13 cellular contexts compared by ENCODE assay signal in genomic region chr17:77770331-77771105, GRCh38.
DNase-seq lines count a peak whose midpoint lies in the region; ATAC-seq and TF ChIP-seq lines count a peak whose summit lies in the region.
"Had no signal": no experiment of that assay in that cellular context is flagged by ENCODE, and none has a peak within 500 bp of the region (broad histone marks: within the 10 kb centered on the region; RNA-seq: fewer than 3 reads in every experiment).

No MANE protein-coding gene starts in this region.

- CTCF ChIA-PET in A673 (lab: Charles Lee): interaction anchor here (0.7 kb wide), 1 partner anchor 188 kb away, joined by 3 read pairs; no protein-coding TSS in a partner anchor

- TF ChIP-seq CTCF in A673 (conservative IDR thresholded peaks at IDR 0.05; ENCODE audit: low read depth, low read length): no peak
- no peak for TF ChIP-seq CTCF in right atrium auricular region (IDR thresholded peaks at IDR 0.05)
- no peak for TF ChIP-seq CTCF in testis (IDR thresholded peaks at IDR 0.05)

- TF ChIP-seq POLR2A in testis (IDR thresholded peaks at IDR 0.05): no peak

- no peak overlapping the region for H3K27ac ChIP-seq in A673 (ENCODE audit: low read depth, low read length, poor library complexity, severe bottlenecking)
- no peak overlapping the region for H3K27ac ChIP-seq in right atrium auricular region
- no peak overlapping the region for H3K27ac ChIP-seq in testis
- H3K27ac ChIP-seq: SK-N-MC had no signal

- BruUV-seq in A673 (replicated peaks; lab: Mats Ljungman, UMichigan): no TSS peak

- no peaks in the 10 kb centered on the region for H3K27me3 ChIP-seq in A673 (replicated peaks; ENCODE audit: insufficient read depth, low read depth, low read length, poor library complexity)
- peaks cover 13% of the 10 kb centered on the region for H3K27me3 ChIP-seq in adipocyte (replicated peaks; ENCODE audit: control insufficient read depth, insufficient read depth, low read length)
- H3K27me3 ChIP-seq in right atrium auricular region: no peaks in the 10 kb centered on the region
- no peaks in the 10 kb centered on the region for H3K27me3 ChIP-seq in testis

- POLR2A ChIA-PET in A673 (lab: Charles Lee; ENCODE audit: low non-redundant PET): interaction anchor here (0.6 kb wide), 1 partner anchor 118 kb away, joined by 4 read pairs; no protein-coding TSS in a partner anchor

- H3K9ac ChIP-seq in adipocyte (ENCODE audit: low read length): peak overlapping the region; percentile 21

- DNase-seq in A673 (ENCODE audit: low spot score) (peak; percentile 40), GOT3 (lab: John Stamatoyannopoulos, UW) (peak; percentile 16), adipocyte (ENCODE audit: low read depth) (peak; percentile 21), right atrium auricular region (ENCODE audit: low spot score) (peak; percentile 71), DMS153 treated with DMSO at 0.1 percent for 48 hours (lab: John Stamatoyannopoulos, UW; ENCODE audit: unreplicated experiment) (no peak), testis (no peak), 8988T (no peak)
- DNase-seq: NCI-H69 had no signal

- H3K9me3 ChIP-seq in A673 (ENCODE audit: low read depth, low read length, poor library complexity, severe bottlenecking) (no peaks in the 10 kb centered on the region), adipocyte (ENCODE audit: control insufficient read depth, low read length) (no peaks in the 10 kb centered on the region), right atrium auricular region (no peaks in the 10 kb centered on the region), testis (no peaks in the 10 kb centered on the region)

- H3K4me3 ChIP-seq in A673 (ENCODE audit: low read depth, low read length, poor library complexity, severe bottlenecking): no peak overlapping the region
- no peak overlapping the region for H3K4me3 ChIP-seq in adipocyte (ENCODE audit: low read length)
- H3K4me3 ChIP-seq in right atrium auricular region: no peak overlapping the region
- no peak overlapping the region for H3K4me3 ChIP-seq in testis
- H3K4me3 ChIP-seq: lung, SK-N-MC had no signal

- no peaks in the 10 kb centered on the region for H3K4me1 ChIP-seq in A673 (ENCODE audit: insufficient read depth, low read length, poor library complexity, severe bottlenecking)
- peaks cover 9% of the 10 kb centered on the region for H3K4me1 ChIP-seq in adipocyte (ENCODE audit: control insufficient read depth, insufficient read depth, low read length)
- peaks cover 0 to 12% of the 10 kb centered on the region in 2 donors for H3K4me1 ChIP-seq in right atrium auricular region
- H3K4me1 ChIP-seq in testis: no peaks in the 10 kb centered on the region

- 85 to 86% methylated on average over 14 to 17 of the region's 17 CpGs for WGBS in testis, 2 donors

- intact Hi-C loops in A673 (cut with micrococcal nuclease; ENCODE audit: unreplicated experiment) (no loop called here), testis (cut with DNase I; ENCODE audit: low total_unique reads) (no loop called here)

- ATAC-seq in HG02642 (IDR thresholded peaks at IDR 0.05; ENCODE audit: poor library complexity, unreplicated experiment): no peak
- ATAC-seq: activated T-helper 17 cell treated with anti-CD3 and anti-CD28 coated beads, Interleukin-2, amount 50 U/mL, for 72 hours; HCT116 had no signal

- H3K36me3 ChIP-seq in A673 (ENCODE audit: insufficient read depth, low read length, poor library complexity, severe bottlenecking) (no peaks in the 10 kb centered on the region), adipocyte (ENCODE audit: control insufficient read depth, insufficient read depth, low read length, severe bottlenecking) (no peaks in the 10 kb centered on the region), right atrium auricular region (no peaks in the 10 kb centered on the region), testis (ENCODE audit: low read depth, missing control alignments) (no peaks in the 10 kb centered on the region)

Comparison
In these comparisons a context has a peak if more than half of its experiments do, and no peak if none do; other contexts are left out.
1. DNase-seq: peak in A673 (single experiment), GOT3 (single experiment), adipocyte (single experiment) and right atrium auricular region (single experiment); none in DMS153 treated with DMSO at 0.1 percent for 48 hours (single experiment), testis (single experiment) and 8988T (single experiment).